1 cellular context compared by ENCODE assay signal in the genomic region with DNA sequence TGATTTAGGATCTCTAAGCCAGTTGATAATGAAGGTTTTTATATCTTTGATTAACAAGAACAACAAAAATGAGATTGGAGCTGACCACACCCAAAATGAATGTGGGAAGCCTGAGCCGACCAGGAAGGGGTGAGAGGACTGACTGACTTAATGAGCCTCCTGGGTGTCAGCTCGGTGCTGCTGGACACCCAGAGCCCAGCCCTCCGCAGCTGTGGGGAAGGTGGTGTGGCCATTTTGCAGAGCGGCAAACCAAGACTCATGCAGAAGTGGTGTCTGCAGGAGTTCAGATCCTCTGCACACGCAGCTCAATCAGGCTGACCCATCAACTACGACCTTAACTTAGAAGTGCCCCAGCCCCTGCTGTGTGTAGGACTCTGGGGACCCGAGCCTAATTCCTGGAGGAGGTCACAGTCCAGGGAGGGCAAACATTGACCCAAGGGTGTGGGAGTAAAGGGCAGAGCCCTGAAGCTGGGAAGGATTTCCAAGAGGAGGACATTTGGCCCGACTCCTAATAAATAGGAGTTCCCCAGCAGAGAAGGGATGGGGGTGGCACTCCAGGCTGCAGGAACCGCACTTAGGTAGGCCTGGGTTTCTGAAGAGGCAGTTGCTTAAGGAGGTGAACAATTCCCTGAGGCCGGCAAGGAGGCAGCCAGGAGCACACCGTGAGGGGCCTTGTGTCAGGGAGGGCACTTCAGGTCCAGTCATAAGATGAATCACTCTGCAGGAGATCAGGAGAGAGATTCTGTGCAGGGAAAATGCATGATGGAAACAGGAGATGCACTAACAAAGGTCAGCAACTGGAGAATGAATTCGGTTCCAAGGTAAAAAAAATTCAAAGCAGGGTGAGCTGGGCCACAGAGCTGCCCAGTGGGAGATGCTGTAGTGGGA.
A peak's percentile ranks its signal among the peaks of the same experiment; 100 is the strongest.
TF ChIP-seq lines count a peak whose summit lies in the region.

No MANE protein-coding gene starts in this region.

TF ChIP-seq in HepG2, 621 proteins besides CTCF, POLR2A, EP300 and RAD21 (continued from another document):
- TF ChIP-seq ZNF75D (CRISPR knock-in tag; IDR thresholded peaks at IDR 0.05; ENCODE audit: borderline replicate concordance) = no peak
- peak; percentile 69 for TF ChIP-seq HNF4G (IDR thresholded peaks at IDR 0.05; ENCODE audit: borderline replicate concordance, low read depth, low read length)
- TF ChIP-seq HNF4G (CRISPR knock-in tag; IDR thresholded peaks at IDR 0.05; ENCODE audit: borderline replicate concordance, low read depth) = no peak
- no peak for TF ChIP-seq ZNF431 (CRISPR knock-in tag; IDR thresholded peaks at IDR 0.05; ENCODE audit: borderline replicate concordance, low read depth)
TF ChIP-seq in HepG2: peak in this region for 13.
